23 cellular contexts compared by ENCODE assay signal in genomic region chr5:120298981-120299380, GRCh38.
"Had no signal": no experiment of that assay in that cellular context is flagged by ENCODE, and none has a peak within 500 bp of the region (broad histone marks: within the 10 kb centered on the region; RNA-seq: fewer than 3 reads in every experiment).

No MANE protein-coding gene starts in this region.

- H3K36me3 Mint-ChIP-seq: naive thymus-derived CD8-positive, alpha-beta T cell; stimulated activated naive B cell treated with anti-CD40 and anti-IgM and Interleukin-4, amounts not matched to agents 10 μg/mL and 1 μg/mL and 100 μg/mL, for 72 hours had no signal

- H3K9ac ChIP-seq: parathyroid adenoma had no signal

- H3K27me3 ChIP-seq: esophagus muscularis mucosa, gastrocnemius medialis, right atrium auricular region, sigmoid colon, spleen, thyroid gland, vagina had no signal

- H3K9me3 Mint-ChIP-seq: nephron progenitor cell had no signal

- H3K36me3 ChIP-seq: esophagus muscularis mucosa, gastrocnemius medialis, lower lobe of right lung, prostate gland, right atrium auricular region, sigmoid colon, spleen, thyroid gland, vagina had no signal

- H3K27me3 Mint-ChIP-seq: naive thymus-derived CD8-positive, alpha-beta T cell; stimulated activated naive B cell treated with anti-CD40 and anti-IgM and Interleukin-4, amounts not matched to agents 10 μg/mL and 1 μg/mL and 100 μg/mL, for 72 hours; stimulated activated naive CD8-positive, alpha-beta T cell treated with anti-CD3 and anti-CD28 coated beads, Interleukin-15, Interleukin-2, amounts not matched to agents 100 ng/mL and 50 ng/mL, for 24 hours had no signal

- H3K4me3 Mint-ChIP-seq: naive thymus-derived CD8-positive, alpha-beta T cell; nephron progenitor cell; stimulated activated naive B cell treated with anti-CD40 and anti-IgM and Interleukin-4, amounts not matched to agents 10 μg/mL and 1 μg/mL and 100 μg/mL, for 72 hours; stimulated activated naive CD8-positive, alpha-beta T cell treated with anti-CD3 and anti-CD28 coated beads, Interleukin-15, Interleukin-2, amounts not matched to agents 100 ng/mL and 50 ng/mL, for 24 hours had no signal

- H3K27ac Mint-ChIP-seq: naive thymus-derived CD8-positive, alpha-beta T cell; nephron progenitor cell; stimulated activated naive B cell treated with anti-CD40 and anti-IgM and Interleukin-4, amounts not matched to agents 10 μg/mL and 1 μg/mL and 100 μg/mL, for 72 hours; stimulated activated naive CD8-positive, alpha-beta T cell treated with anti-CD3 and anti-CD28 coated beads, Interleukin-15, Interleukin-2, amounts not matched to agents 100 ng/mL and 50 ng/mL, for 24 hours had no signal

- H3K4me1 ChIP-seq: esophagus muscularis mucosa, gastrocnemius medialis, lower lobe of right lung, parathyroid adenoma, prostate gland, right atrium auricular region, sigmoid colon, spleen, thyroid gland, vagina had no signal

- H3K9me3 ChIP-seq: esophagus muscularis mucosa, gastrocnemius medialis, lower lobe of right lung, prostate gland, right atrium auricular region, sigmoid colon, spleen, thyroid gland, vagina had no signal

- H3K4me1 Mint-ChIP-seq: naive thymus-derived CD8-positive, alpha-beta T cell; nephron progenitor cell; stimulated activated naive B cell treated with anti-CD40 and anti-IgM and Interleukin-4, amounts not matched to agents 10 μg/mL and 1 μg/mL and 100 μg/mL, for 72 hours had no signal

- H3K4me3 ChIP-seq: coronary artery, esophagus muscularis mucosa, gastrocnemius medialis, lower lobe of right lung, prostate gland, right atrium auricular region, sigmoid colon, skin epidermis, spleen, thyroid gland, vagina had no signal

- DNase-seq: dermis blood vessel endothelial cell; effector memory CD4-positive, alpha-beta T cell; foreskin fibroblast; gastrocnemius medialis; head of caudate nucleus; left ventricle myocardium superior; lower lobe of right lung; naive thymus-derived CD8-positive, alpha-beta T cell; nephron progenitor cell; occipital lobe; sigmoid colon; stimulated activated naive B cell treated with anti-CD40 and anti-IgM and Interleukin-4, amounts not matched to agents 10 μg/mL and 1 μg/mL and 100 μg/mL, for 72 hours; thyroid gland; trophoblast cell had no signal

- H3K79me2 ChIP-seq: parathyroid adenoma had no signal

- ATAC-seq: gastrocnemius medialis; left ventricle myocardium superior; lower lobe of right lung; naive thymus-derived CD8-positive, alpha-beta T cell; stimulated activated naive B cell treated with anti-CD40 and anti-IgM and Interleukin-4, amounts not matched to agents 10 μg/mL and 1 μg/mL and 100 μg/mL, for 72 hours had no signal

- H2AFZ ChIP-seq: parathyroid adenoma had no signal

- H3K27ac ChIP-seq: coronary artery, esophagus muscularis mucosa, gastrocnemius medialis, lower lobe of right lung, parathyroid adenoma, prostate gland, right atrium auricular region, sigmoid colon, skin epidermis, spleen, thyroid gland, vagina had no signal
